21 cellular contexts compared by ENCODE assay signal in the genomic region with DNA sequence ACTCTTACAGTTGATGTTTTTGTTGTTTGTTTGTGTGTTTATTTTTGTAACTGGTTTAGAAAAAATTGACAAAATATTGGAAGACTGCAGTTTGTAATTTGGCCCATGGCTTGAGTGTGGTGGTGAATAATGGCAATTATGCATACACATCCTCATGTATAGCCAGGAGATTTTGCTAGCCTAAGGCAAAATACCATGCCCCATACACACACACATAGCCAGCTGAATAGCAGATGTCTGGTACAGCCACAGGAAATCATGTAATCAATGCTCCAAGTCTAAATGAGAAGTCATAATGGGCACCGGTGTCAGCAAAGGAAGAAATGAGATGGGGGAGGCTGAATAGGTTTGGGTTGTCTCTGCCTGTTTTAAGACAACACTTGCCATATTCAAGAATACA.
"Had no signal": no experiment of that assay in that cellular context is flagged by ENCODE, and none has a peak within 500 bp of the region (broad histone marks: within the 10 kb centered on the region; RNA-seq: fewer than 3 reads in every experiment).

No MANE protein-coding gene starts in this region.

- H3K4me3 ChIP-seq: breast epithelium, Peyer's patch had no signal

- H3K27me3 ChIP-seq: breast epithelium, Peyer's patch had no signal

- H3K4me1 ChIP-seq: breast epithelium, Peyer's patch had no signal

- H3K9me3 Mint-ChIP-seq: activated naive CD4-positive, alpha-beta T cell treated with anti-CD3 and anti-CD28 coated beads for 36 hours; activated naive CD8-positive, alpha-beta T cell treated with anti-CD3 and anti-CD28 coated beads for 36 hours; activated T-cell treated with anti-CD3 and anti-CD28 coated beads, Interleukin-2, amount 50 U/mL, for 24 hours; activated T-helper 1 cell treated with anti-CD3 and anti-CD28 coated beads, Interleukin-12 subunit alpha, Interleukin-12 subunit beta, Interleukin-2, Interleukin-4 antibody, amounts not matched to agents 30 ng/mL and 10 ng/mL and 1 ng/mL, durations not matched to agents 14 hours and 24 hours and 36 hours; T-helper 1 cell treated with Interleukin-12 subunit alpha and Interleukin-12 subunit beta and Interleukin-4 antibody, amounts not matched to agents 30 μg/mL and 1 μg/mL, for 36 hours had no signal

- H3K36me3 ChIP-seq: breast epithelium, Peyer's patch had no signal

- H3K27ac ChIP-seq: breast epithelium, KMS-11, Peyer's patch had no signal

- DNase-seq: activated CD4-positive, alpha-beta T cell treated with anti-CD3 and anti-CD28 coated beads for 4 hours; activated CD4-positive, alpha-beta T cell treated with anti-CD3 and anti-CD28 coated beads, Interleukin-2, amount 50 U/mL, for 4 hours; activated CD8-positive, alpha-beta memory T cell treated with anti-CD3 and anti-CD28 coated beads, Interleukin-2, amount 10 ng/mL, durations not matched to agents 7 days and 5 days; activated effector memory CD4-positive, alpha-beta T cell treated with Interleukin-2 at 50 U/mL for 16 hours; activated naive CD4-positive, alpha-beta T cell treated with anti-CD3 and anti-CD28 coated beads for 36 hours; activated naive CD8-positive, alpha-beta T cell treated with anti-CD3 and anti-CD28 coated beads for 36 hours; activated T-cell treated with anti-CD3 and anti-CD28 coated beads, Interleukin-2, amount 50 U/mL, for 24 hours; aorta; cerebellar nuclear complex; NCI-H1092; NCI-H1930; NCI-H2107; NCI-H2171 treated with DMSO at 0.1 percent for 48 hours; NCI-H226; NCI-H526 treated with DMSO at 0.1 percent for 48 hours; Peyer's patch; SHP77 treated with DMSO at 0.1 percent for 48 hours had no signal

- H3K27ac Mint-ChIP-seq: activated CD8-positive, alpha-beta memory T cell treated with anti-CD3 and anti-CD28 coated beads, Interleukin-2, amount 10 ng/mL, durations not matched to agents 7 days and 5 days; activated naive CD4-positive, alpha-beta T cell treated with anti-CD3 and anti-CD28 coated beads for 36 hours; activated naive CD8-positive, alpha-beta T cell treated with anti-CD3 and anti-CD28 coated beads for 36 hours; activated T-cell treated with anti-CD3 and anti-CD28 coated beads, Interleukin-2, amount 50 U/mL, for 24 hours; activated T-helper 1 cell treated with anti-CD3 and anti-CD28 coated beads, Interleukin-12 subunit alpha, Interleukin-12 subunit beta, Interleukin-2, Interleukin-4 antibody, amounts not matched to agents 30 ng/mL and 10 ng/mL and 1 ng/mL, durations not matched to agents 14 hours and 24 hours and 36 hours; T-helper 1 cell treated with Interleukin-12 subunit alpha and Interleukin-12 subunit beta and Interleukin-4 antibody, amounts not matched to agents 30 μg/mL and 1 μg/mL, for 36 hours had no signal

- H3K9me3 ChIP-seq: breast epithelium, Peyer's patch had no signal

- ATAC-seq: activated CD8-positive, alpha-beta memory T cell treated with anti-CD3 and anti-CD28 coated beads, Interleukin-2, amount 10 ng/mL, durations not matched to agents 7 days and 5 days had no signal

- H3K4me3 Mint-ChIP-seq: activated CD8-positive, alpha-beta memory T cell treated with anti-CD3 and anti-CD28 coated beads, Interleukin-2, amount 10 ng/mL, durations not matched to agents 7 days and 5 days; activated naive CD4-positive, alpha-beta T cell treated with anti-CD3 and anti-CD28 coated beads for 36 hours; activated naive CD8-positive, alpha-beta T cell treated with anti-CD3 and anti-CD28 coated beads for 36 hours; activated T-cell treated with anti-CD3 and anti-CD28 coated beads, Interleukin-2, amount 50 U/mL, for 24 hours; activated T-helper 1 cell treated with anti-CD3 and anti-CD28 coated beads, Interleukin-12 subunit alpha, Interleukin-12 subunit beta, Interleukin-2, Interleukin-4 antibody, amounts not matched to agents 30 ng/mL and 10 ng/mL and 1 ng/mL, durations not matched to agents 14 hours and 24 hours and 36 hours; T-helper 1 cell treated with Interleukin-12 subunit alpha and Interleukin-12 subunit beta and Interleukin-4 antibody, amounts not matched to agents 30 μg/mL and 1 μg/mL, for 36 hours had no signal
